Comparison of ENCODE assay signal across 8 cellular contexts in the genomic region with DNA sequence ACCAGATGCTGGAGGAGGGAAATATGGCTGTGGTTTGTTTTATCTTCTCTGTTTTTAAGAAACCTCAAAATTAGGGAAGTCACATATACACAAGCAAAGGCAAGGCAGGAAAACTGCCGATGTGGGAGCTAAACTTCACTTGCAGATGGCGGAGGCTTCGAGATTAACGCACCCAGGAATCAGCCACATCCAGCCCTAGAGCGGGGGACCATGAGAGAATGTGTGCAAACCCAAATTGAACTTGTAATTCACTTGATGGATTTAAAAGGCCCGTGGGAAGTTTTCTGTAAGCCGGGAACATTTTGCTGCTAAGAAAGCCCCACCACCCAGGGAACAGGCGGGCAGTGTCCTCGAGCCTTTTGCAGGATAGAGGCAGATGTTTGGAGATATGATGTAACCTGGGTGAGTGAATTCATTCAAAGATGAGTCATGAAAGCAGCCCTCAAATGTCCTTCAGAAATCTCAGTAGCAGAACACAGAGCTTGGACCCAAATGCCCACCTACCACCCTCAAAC. TPM values are rescaled to one million over a fixed set of nuclear protein-coding genes. Genes with fewer than 3 reads are reported as not detected.
A peak's percentile ranks its signal among the peaks of the same experiment; 100 is the strongest.
DNase-seq lines count a peak whose midpoint lies in the region; ATAC-seq, FAIRE-seq and TF ChIP-seq lines count a peak whose summit lies in the region.

No MANE protein-coding gene starts in this region.

- peak overlapping the region; percentile 23 to 42 for H3K4me3 Mint-ChIP-seq in stimulated activated naive CD8-positive, alpha-beta T cell treated with anti-CD3 and anti-CD28 coated beads, Interleukin-15, amount 100 ng/mL, for 72 hours

- no peak overlapping the region for H3K9ac ChIP-seq in endothelial cell of umbilical vein (replicated peaks; ENCODE audit: extremely low read depth, insufficient read depth, low read length)

- H3K4me3 ChIP-seq in endothelial cell of umbilical vein (replicated peaks in 1 of 3; ENCODE audit: insufficient read depth in 1 of 3, low read depth in 1 of 3, low read length in 3 of 3): no peak overlapping the region
- no peak overlapping the region for H3K4me3 ChIP-seq in lower lobe of right lung

- DNase-seq in AG08396 (ENCODE audit: low spot score) (peak; percentile 21), RKO (ENCODE audit: low spot score) (peak; percentile 46), endothelial cell of umbilical vein (ENCODE audit: low read depth, low spot score) (no peak), lower lobe of right lung (no peak)
- peak in 1 of 2 donors; percentile 25 for DNase-seq in stimulated activated naive CD8-positive, alpha-beta T cell treated with anti-CD3 and anti-CD28 coated beads, Interleukin-15, amount 100 ng/mL, for 72 hours

- peaks cover 97% of the 10 kb centered on the region for H3K79me2 ChIP-seq in endothelial cell of umbilical vein (ENCODE audit: control insufficient read depth, insufficient read depth, low read length)

- peaks cover 18% of the 10 kb centered on the region for H3K4me1 ChIP-seq in endothelial cell of umbilical vein (ENCODE audit: control insufficient read depth, extremely low read depth, insufficient read depth, low read length)
- peaks cover 78% of the 10 kb centered on the region for H3K4me1 ChIP-seq in lower lobe of right lung

- no peaks in the 10 kb centered on the region for H3K9me3 Mint-ChIP-seq in stimulated activated naive CD8-positive, alpha-beta T cell treated with anti-CD3 and anti-CD28 coated beads, Interleukin-15, amount 100 ng/mL, for 72 hours

- no peaks in the 10 kb centered on the region for H3K27me3 Mint-ChIP-seq in stimulated activated naive CD8-positive, alpha-beta T cell treated with anti-CD3 and anti-CD28 coated beads, Interleukin-15, amount 100 ng/mL, for 72 hours

- no peaks in the 10 kb centered on the region for H3K9me3 ChIP-seq in endothelial cell of umbilical vein (replicated peaks; ENCODE audit: control insufficient read depth, insufficient read depth, low read length)
- H3K9me3 ChIP-seq in lower lobe of right lung: no peaks in the 10 kb centered on the region

- H3K9me1 ChIP-seq in endothelial cell of umbilical vein (replicated peaks; ENCODE audit: control insufficient read depth, extremely low read depth, insufficient read depth, low read length): no peaks in the 10 kb centered on the region

- no peaks in the 10 kb centered on the region for H3K4me1 Mint-ChIP-seq in stimulated activated naive CD8-positive, alpha-beta T cell treated with anti-CD3 and anti-CD28 coated beads, Interleukin-15, amount 100 ng/mL, for 72 hours

- no TSS peak for BruUV-seq in endothelial cell of umbilical vein (replicated peaks; lab: Mats Ljungman, UMichigan)

- TF ChIP-seq CTCF in endothelial cell of umbilical vein (IDR thresholded peaks at IDR 0.05; ENCODE audit: extremely low read depth in 1 of 2, insufficient read depth in 1 of 2, low read depth in 1 of 2, low read length in 2 of 2): no peak
- no peak for TF ChIP-seq CTCF in lower lobe of right lung (IDR thresholded peaks at IDR 0.05)

- H3K27me3 ChIP-seq in endothelial cell of umbilical vein (ENCODE audit: control insufficient read depth in 2 of 2, insufficient read depth in 2 of 2, low read length in 2 of 2) (no peaks in the 10 kb centered on the region), lower lobe of right lung (ENCODE audit: low read depth) (peaks cover 12% of the 10 kb centered on the region)

- H4K20me1 ChIP-seq in endothelial cell of umbilical vein (replicated peaks; ENCODE audit: control insufficient read depth, extremely low read depth, insufficient read depth, low read length): peaks cover 2% of the 10 kb centered on the region

- H2AFZ ChIP-seq in endothelial cell of umbilical vein (ENCODE audit: low read depth, low read length): no peak overlapping the region

- CTCF ChIA-PET in endothelial cell of umbilical vein (lab: Charles Lee): interaction anchor here (0.9 to 2.0 kb wide), 4 partner anchors 9 to 130 kb away, joined by 3 to 7 read pairs (median 6); no protein-coding TSS in a partner anchor

- no peak overlapping the region for H3K27ac ChIP-seq in endothelial cell of umbilical vein (ENCODE audit: insufficient read depth, low read depth, low read length)
- no peak overlapping the region for H3K27ac ChIP-seq in lower lobe of right lung

- intact Hi-C loops in endothelial cell of umbilical vein (cut with micrococcal nuclease) (no loop called here), lower lobe of right lung (cut with DNase I) (no loop called here)

- POLR2A ChIA-PET in endothelial cell of umbilical vein (lab: Charles Lee): no interaction called here

- dilution Hi-C loops in endothelial cell of umbilical vein (cut with MboI; ENCODE audit: extremely low pct_ligation_motif_present, low sequenced_read_pairs): no loop called here

- no peaks in the 10 kb centered on the region for H3K36me3 ChIP-seq in endothelial cell of umbilical vein (ENCODE audit: control insufficient read depth in 2 of 2, extremely low read depth in 1 of 2, insufficient read depth in 2 of 2, low read length in 2 of 2)
- no peaks in the 10 kb centered on the region for H3K36me3 ChIP-seq in lower lobe of right lung

- peak overlapping the region; percentile 90 to 92 for H3K27ac Mint-ChIP-seq in stimulated activated naive CD8-positive, alpha-beta T cell treated with anti-CD3 and anti-CD28 coated beads, Interleukin-15, amount 100 ng/mL, for 72 hours

- H3K4me2 ChIP-seq in endothelial cell of umbilical vein (ENCODE audit: insufficient read depth, low read length): no peak overlapping the region

- no peak for FAIRE-seq in endothelial cell of umbilical vein (lab: Jason Lieb, UNC)

- ATAC-seq in GM18909 (IDR thresholded peaks at IDR 0.05; ENCODE audit: poor library complexity, unreplicated experiment) (peak; percentile 15), GM19452 (IDR thresholded peaks at IDR 0.05; ENCODE audit: unreplicated experiment) (no peak), lower lobe of right lung (no peak), GM21576 (IDR thresholded peaks at IDR 0.05; ENCODE audit: unreplicated experiment) (no peak)
- peak; percentile 38 for ATAC-seq in stimulated activated naive CD8-positive, alpha-beta T cell treated with anti-CD3 and anti-CD28 coated beads, Interleukin-15, amount 100 ng/mL, for 72 hours

- no peak for TF ChIP-seq POLR2A in endothelial cell of umbilical vein (IDR thresholded peaks at IDR 0.05; ENCODE audit: low read depth, low read length)

TF ChIP-seq in endothelial cell of umbilical vein, 7 proteins besides CTCF, POLR2A, EP300 and RAD21:
- TF ChIP-seq FOS (IDR thresholded peaks at IDR 0.05; ENCODE audit: borderline replicate concordance, insufficient read depth, low read length) (peak; percentile 48), GATA2 (IDR thresholded peaks at IDR 0.05; ENCODE audit: insufficient read depth, insufficient read length, low read depth, low read length) (no peak), JUN (IDR thresholded peaks at IDR 0.05; ENCODE audit: borderline replicate concordance, insufficient read depth, insufficient read length, low read depth) (peak; percentile 37), POLR2AphosphoS5 (IDR thresholded peaks at IDR 0.05; ENCODE audit: insufficient read depth, low read depth, low read length) (no peak), EZH2 (IDR thresholded peaks at IDR 0.05; ENCODE audit: borderline replicate concordance, low read depth, low read length, severe bottlenecking) (no peak), MYC (IDR thresholded peaks at IDR 0.05; ENCODE audit: low read depth, low read length) (no peak)
- TF ChIP-seq, protein P1, sequence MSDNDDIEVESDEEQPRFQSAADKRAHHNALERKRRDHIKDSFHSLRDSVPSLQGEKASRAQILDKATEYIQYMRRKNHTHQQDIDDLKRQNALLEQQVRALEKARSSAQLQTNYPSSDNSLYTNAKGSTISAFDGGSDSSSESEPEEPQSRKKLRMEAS (IDR thresholded peaks at IDR 0.05; ENCODE audit: insufficient read depth, insufficient read length): no peak
TF ChIP-seq in endothelial cell of umbilical vein: peak in this region for 2.

RNA-seq across cellular contexts. Expression of a gene that starts 39.9 kb away (rescaled TPM):
- total RNA-seq in endothelial cell of umbilical vein: 65.7 and 72.9 TPM in 2 replicates
- 51.3 and 53.6 TPM in 2 replicates for polyA plus RNA-seq in endothelial cell of umbilical vein
- polyA plus RNA-seq in endothelial cell of umbilical vein (2011; cell fraction: cytosol; rRNA removed): 35.4 and 43.2 TPM in 2 replicates
- polyA plus RNA-seq in endothelial cell of umbilical vein (2011; cell fraction: nucleus; rRNA removed): 86.0 and 95.1 TPM in 2 replicates
- polyA plus RNA-seq in endothelial cell of umbilical vein (2012): 54.7 and 68.3 TPM in 2 replicates
- polyA minus RNA-seq in endothelial cell of umbilical vein: 75.8 and 82.4 TPM in 2 replicates
- polyA minus RNA-seq in endothelial cell of umbilical vein (2011; cell fraction: cytosol; rRNA and poly(A)+ RNA removed): 10.0 TPM
- polyA minus RNA-seq in endothelial cell of umbilical vein (2011; cell fraction: nucleus; rRNA and poly(A)+ RNA removed): 69.8 and 84.1 TPM in 2 replicates
- 78.2 TPM for total RNA-seq in lower lobe of right lung

Comparison
In these comparisons a context has a peak if more than half of its experiments do, and no peak if none do; other contexts are left out.
1. DNase-seq: peak in AG08396 (single experiment) and RKO (single experiment); none in endothelial cell of umbilical vein (single experiment) and lower lobe of right lung (single experiment).
2. ATAC-seq: peak in GM18909 (single experiment) and stimulated activated naive CD8-positive, alpha-beta T cell treated with anti-CD3 and anti-CD28 coated beads, Interleukin-15, amount 100 ng/mL, for 72 hours (single experiment); none in GM19452 (single experiment), lower lobe of right lung (0 of 2) and GM21576 (single experiment).